Comparison of ENCODE assay signal across 1 cellular context in genomic region chr16:72093448-72094265, GRCh38.
A peak's percentile ranks its signal among the peaks of the same experiment; 100 is the strongest.
TF ChIP-seq lines count a peak whose summit lies in the region.

Gene DHX38, plus strand, starts transcription at chr16:72093847. Its CDS starts 2,311 bp downstream, at chr16:72096158.
Gene TXNL4B, minus strand, starts transcription at chr16:72093620. Its CDS starts 2,871 bp downstream, at chr16:72090749.

TF ChIP-seq in GM12878, 131 proteins besides CTCF, POLR2A, EP300 and RAD21 (continued from another document and continues in another):
- TF ChIP-seq E2F4 (IDR thresholded peaks at IDR 0.05; ENCODE audit: low read depth, low read length) (no peak), ATF3 (IDR thresholded peaks at IDR 0.05; ENCODE audit: borderline replicate concordance, extremely low read depth, low read depth, low read length) (no peak), RCOR1 (conservative IDR thresholded peaks at IDR 0.05; ENCODE audit: low read depth, low read length) (no peak), BCLAF1 (IDR thresholded peaks at IDR 0.05) (no peak), SMAD1 (IDR thresholded peaks at IDR 0.05; ENCODE audit: low read depth, partially characterized antibody) (no peak), SRF (IDR thresholded peaks at IDR 0.05; ENCODE audit: low read depth in 2 of 2, low read length in 2 of 2) (no peak), JUNB (IDR thresholded peaks at IDR 0.05) (no peak), KLF5 (IDR thresholded peaks at IDR 0.05; ENCODE audit: partially characterized antibody) (peak; percentile 35), PBX3 (IDR thresholded peaks at IDR 0.05; ENCODE audit: insufficient replicate concordance, low read depth, low read length) (peak; percentile 39), USF1 (IDR thresholded peaks at IDR 0.05; ENCODE audit: borderline replicate concordance, extremely low read length, insufficient read depth, low read depth, low read length) (no peak), MLLT1 (IDR thresholded peaks at IDR 0.05) (0 out of 2 replicates have a peak, but pooled peaks have one; percentile 26), CUX1 (IDR thresholded peaks at IDR 0.05; ENCODE audit: insufficient replicate concordance, low read depth, low read length) (no peak), NR2C1 (IDR thresholded peaks at IDR 0.05) (peak; percentile 85), KAT2A (conservative IDR thresholded peaks at IDR 0.05; ENCODE audit: control insufficient read depth, low read depth, low read length) (no peak), EED (IDR thresholded peaks at IDR 0.05; ENCODE audit: low read depth) (peak; percentile 73), BRCA1 (IDR thresholded peaks at IDR 0.05; ENCODE audit: low read depth, low read length) (no peak), HSF1 (IDR thresholded peaks at IDR 0.05; ENCODE audit: low read depth, low read length) (no peak), BCL3 (IDR thresholded peaks at IDR 0.05; ENCODE audit: borderline replicate concordance, insufficient read depth, low read depth, low read length, poor library complexity, severe bottlenecking) (no peak), MTA3 (IDR thresholded peaks at IDR 0.05; ENCODE audit: borderline replicate concordance, low read length) (no peak), RFX5 (IDR thresholded peaks at IDR 0.05; ENCODE audit: low read depth, low read length) (no peak), ATF7 (IDR thresholded peaks at IDR 0.05; ENCODE audit: low read depth) (peak; percentile 73), SIN3A (IDR thresholded peaks at IDR 0.05; ENCODE audit: low read depth, low read length) (peak; percentile 78; the same call in 1 of the 2 replicates), RELA (IDR thresholded peaks at IDR 0.05; ENCODE audit: borderline replicate concordance, partially characterized antibody) (no peak), ZNF24 (IDR thresholded peaks at IDR 0.05) (no peak), PAX8 (IDR thresholded peaks at IDR 0.05) (no peak), CEBPB (IDR thresholded peaks at IDR 0.05; ENCODE audit: borderline replicate concordance in 1 of 2, low read depth in 2 of 2, low read length in 2 of 2) (no peak), NFXL1 (IDR thresholded peaks at IDR 0.05; ENCODE audit: borderline replicate concordance) (no peak), TCF12 (IDR thresholded peaks at IDR 0.05; ENCODE audit: low read depth, low read length) (no peak), POLR2AphosphoS2 (IDR thresholded peaks at IDR 0.05; ENCODE audit: low read depth, low read length) (peak; percentile 79), E2F8 (IDR thresholded peaks at IDR 0.05; ENCODE audit: low read depth, partially characterized antibody) (peak; percentile 95)
